ENCODE assay signal across 1 cellular context in the genomic region with DNA sequence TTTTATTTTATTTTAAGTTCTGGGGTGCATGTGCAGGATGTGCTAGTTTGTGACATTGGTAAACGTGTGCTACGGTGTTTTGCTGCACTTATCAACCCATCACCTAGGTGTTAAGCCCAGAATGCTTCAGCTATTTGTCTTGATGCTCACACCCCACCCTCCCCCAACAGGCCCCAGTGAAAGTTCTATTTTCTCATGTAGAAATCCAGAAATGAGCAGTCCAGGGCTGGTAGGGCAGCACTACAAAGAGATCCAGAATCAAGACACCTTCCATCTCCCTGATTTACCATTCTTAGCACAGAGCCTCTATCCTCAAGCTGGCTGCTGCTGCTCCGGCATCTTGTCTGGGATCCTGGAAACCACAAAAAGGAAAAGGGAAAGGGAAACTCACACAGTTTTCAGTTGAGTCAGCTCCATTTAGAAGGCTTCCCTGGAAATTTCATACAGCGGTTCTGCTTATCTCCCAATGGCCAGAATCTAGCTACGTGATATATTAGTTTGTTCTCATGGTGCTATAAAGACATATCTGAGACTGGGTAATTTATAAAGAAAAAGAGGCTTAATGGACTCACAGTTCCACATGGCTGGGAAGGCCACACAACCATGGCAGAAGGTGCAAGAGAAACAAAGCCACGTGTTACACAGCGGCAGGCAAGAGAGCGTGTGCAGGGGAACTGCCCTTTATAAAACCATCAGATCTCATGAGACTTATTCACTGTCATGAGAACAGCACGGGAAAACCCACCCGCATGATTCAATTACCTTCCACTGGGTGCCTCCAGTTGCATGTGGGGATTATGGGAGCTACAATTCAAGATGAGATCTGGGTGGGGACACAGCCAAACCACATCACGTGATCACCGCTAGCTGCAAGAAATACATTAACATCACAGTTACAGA.
TF ChIP-seq lines count a peak whose summit lies in the region.

No MANE protein-coding gene starts in this region.

TF ChIP-seq in GM12878, 131 proteins besides CTCF, POLR2A, EP300 and RAD21 (continued from another document and continues in another):
- 0 out of 2 replicates have a peak, but pooled peaks have one; percentile 24 for TF ChIP-seq PRDM15 (CRISPR knock-in tag; IDR thresholded peaks at IDR 0.05)
- TF ChIP-seq LARP7 (IDR thresholded peaks at IDR 0.05), result no peak
- TF ChIP-seq PAX5 (IDR thresholded peaks at IDR 0.05; ENCODE audit: borderline replicate concordance, low read depth, low read length), result peak; percentile 67; the same call in 1 of the 2 replicates
- no peak for TF ChIP-seq FOS (IDR thresholded peaks at IDR 0.05; ENCODE audit: borderline replicate concordance, extremely low read depth, insufficient read length)
- TF ChIP-seq, protein P1, sequence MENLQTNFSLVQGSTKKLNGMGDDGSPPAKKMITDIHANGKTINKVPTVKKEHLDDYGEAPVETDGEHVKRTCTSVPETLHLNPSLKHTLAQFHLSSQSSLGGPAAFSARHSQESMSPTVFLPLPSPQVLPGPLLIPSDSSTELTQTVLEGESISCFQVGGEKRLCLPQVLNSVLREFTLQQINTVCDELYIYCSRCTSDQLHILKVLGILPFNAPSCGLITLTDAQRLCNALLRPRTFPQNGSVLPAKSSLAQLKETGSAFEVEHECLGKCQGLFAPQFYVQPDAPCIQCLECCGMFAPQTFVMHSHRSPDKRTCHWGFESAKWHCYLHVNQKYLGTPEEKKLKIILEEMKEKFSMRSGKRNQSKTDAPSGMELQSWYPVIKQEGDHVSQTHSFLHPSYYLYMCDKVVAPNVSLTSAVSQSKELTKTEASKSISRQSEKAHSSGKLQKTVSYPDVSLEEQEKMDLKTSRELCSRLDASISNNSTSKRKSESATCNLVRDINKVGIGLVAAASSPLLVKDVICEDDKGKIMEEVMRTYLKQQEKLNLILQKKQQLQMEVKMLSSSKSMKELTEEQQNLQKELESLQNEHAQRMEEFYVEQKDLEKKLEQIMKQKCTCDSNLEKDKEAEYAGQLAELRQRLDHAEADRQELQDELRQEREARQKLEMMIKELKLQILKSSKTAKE (IDR thresholded peaks at IDR 0.05; ENCODE audit: low read depth, poor library complexity, severe bottlenecking), result peak; percentile 56
- TF ChIP-seq MYC (IDR thresholded peaks at IDR 0.05; ENCODE audit: insufficient read depth, insufficient read length, insufficient replicate concordance, low read length, severe bottlenecking), result no peak
- TF ChIP-seq RUNX3 (IDR thresholded peaks at IDR 0.05; ENCODE audit: low read length), result peak; percentile 83
- TF ChIP-seq REST (IDR thresholded peaks at IDR 0.05; ENCODE audit: low read depth, low read length), result no peak
- no peak for TF ChIP-seq KDM1A (IDR thresholded peaks at IDR 0.05; ENCODE audit: borderline replicate concordance)
- TF ChIP-seq MXI1 (IDR thresholded peaks at IDR 0.05; ENCODE audit: low read depth, low read length), result no peak; the same call in 1 of the 2 replicates
- TF ChIP-seq ZNF384 (IDR thresholded peaks at IDR 0.05; ENCODE audit: borderline replicate concordance, low read depth, low read length), result no peak
- no peak for TF ChIP-seq JUND (IDR thresholded peaks at IDR 0.05; ENCODE audit: low read depth, low read length)
- peak; percentile 41; the same call in 1 of the 2 replicates for TF ChIP-seq TAF1 (IDR thresholded peaks at IDR 0.05; ENCODE audit: borderline replicate concordance, low read depth, low read length)
- no peak for TF ChIP-seq SREBF2 (IDR thresholded peaks at IDR 0.05; ENCODE audit: low read length)
- TF ChIP-seq SIX5 (IDR thresholded peaks at IDR 0.05; ENCODE audit: low read depth, low read length, severe bottlenecking), result no peak
- TF ChIP-seq GATAD2B (conservative IDR thresholded peaks at IDR 0.05; ENCODE audit: low read depth), result peak; percentile 96
- TF ChIP-seq BCL3 (IDR thresholded peaks at IDR 0.05; ENCODE audit: borderline replicate concordance, insufficient read depth, low read depth, low read length, poor library complexity, severe bottlenecking), result peak; percentile 87
- TF ChIP-seq, protein P2, sequence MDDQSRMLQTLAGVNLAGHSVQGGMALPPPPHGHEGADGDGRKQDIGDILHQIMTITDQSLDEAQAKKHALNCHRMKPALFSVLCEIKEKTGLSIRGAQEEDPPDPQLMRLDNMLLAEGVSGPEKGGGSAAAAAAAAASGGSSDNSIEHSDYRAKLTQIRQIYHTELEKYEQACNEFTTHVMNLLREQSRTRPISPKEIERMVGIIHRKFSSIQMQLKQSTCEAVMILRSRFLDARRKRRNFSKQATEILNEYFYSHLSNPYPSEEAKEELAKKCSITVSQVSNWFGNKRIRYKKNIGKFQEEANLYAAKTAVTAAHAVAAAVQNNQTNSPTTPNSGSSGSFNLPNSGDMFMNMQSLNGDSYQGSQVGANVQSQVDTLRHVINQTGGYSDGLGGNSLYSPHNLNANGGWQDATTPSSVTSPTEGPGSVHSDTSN (IDR thresholded peaks at IDR 0.05; ENCODE audit: insufficient replicate concordance, low read depth, low read length), result no peak
- TF ChIP-seq SUZ12 (IDR thresholded peaks at IDR 0.05; ENCODE audit: unreplicated experiment), result no peak
- peak; percentile 77 for TF ChIP-seq MTA2 (IDR thresholded peaks at IDR 0.05; ENCODE audit: low read depth)
- no peak for TF ChIP-seq SIN3A (IDR thresholded peaks at IDR 0.05; ENCODE audit: low read depth, low read length)
- peak; percentile 48 for TF ChIP-seq ZBED1 (IDR thresholded peaks at IDR 0.05; ENCODE audit: borderline replicate concordance)
- TF ChIP-seq POLR2AphosphoS2 (IDR thresholded peaks at IDR 0.05; ENCODE audit: low read depth, low read length), result no peak
- TF ChIP-seq STAT1 (conservative IDR thresholded peaks at IDR 0.05), result peak; percentile 50; the same call in 1 of the 2 replicates
- TF ChIP-seq ZNF217 (IDR thresholded peaks at IDR 0.05), result 0 out of 2 replicates have a peak, but pooled peaks have one; percentile 48
- TF ChIP-seq ZSCAN29 (IDR thresholded peaks at IDR 0.05), result no peak
- TF ChIP-seq ZBTB11 (CRISPR knock-in tag; IDR thresholded peaks at IDR 0.05), result peak; percentile 56
- no peak for TF ChIP-seq TARDBP (IDR thresholded peaks at IDR 0.05; ENCODE audit: borderline replicate concordance)
- no peak for TF ChIP-seq CHD4 (IDR thresholded peaks at IDR 0.05)
- TF ChIP-seq SMAD5 (IDR thresholded peaks at IDR 0.05; ENCODE audit: low read depth), result no peak
- no peak for TF ChIP-seq SRF (IDR thresholded peaks at IDR 0.05; ENCODE audit: low read depth in 2 of 2, low read length in 2 of 2)
- no peak for TF ChIP-seq NRF1 (conservative IDR thresholded peaks at IDR 0.05; ENCODE audit: low read depth, low read length)
- no peak for TF ChIP-seq ZBTB4 (CRISPR knock-in tag; IDR thresholded peaks at IDR 0.05)
- TF ChIP-seq ZNF274 (IDR thresholded peaks at IDR 0.05; ENCODE audit: insufficient read depth, insufficient read length), result no peak
